In genomic region chr10:47143473-47143872, GRCh38 we compare ENCODE assay signal across 21 cellular contexts.
DNase-seq lines count a peak whose midpoint lies in the region; ATAC-seq and TF ChIP-seq lines count a peak whose summit lies in the region.
"Had no signal": no experiment of that assay in that cellular context is flagged by ENCODE, and none has a peak within 500 bp of the region (broad histone marks: within the 10 kb centered on the region; RNA-seq: fewer than 3 reads in every experiment).

No MANE protein-coding gene starts in this region.

- H3F3A ChIP-seq in neural progenitor cell (ENCODE audit: low read depth) = no peaks in the 10 kb centered on the region

- WGBS in esophagus muscularis mucosa = 100% methylated on average over 1 of the region's 1 CpG

- H3K27me3 ChIP-seq in esophagus muscularis mucosa (no peaks in the 10 kb centered on the region), neural progenitor cell (no peaks in the 10 kb centered on the region), breast epithelium (no peaks in the 10 kb centered on the region)
- no peaks in the 10 kb centered on the region for H3K27me3 ChIP-seq in CD4-positive, alpha-beta memory T cell (ENCODE audit: insufficient read depth, low read length)
- H3K27me3 ChIP-seq: BE2C; BLaER1 treated with 17β-estradiol and CSF1 and Interleukin-3, amounts not matched to agents 10 nM and 100 nM had no signal

- no peak overlapping the region for H3K4me3 Mint-ChIP-seq in activated naive CD8-positive, alpha-beta T cell treated with anti-CD3 and anti-CD28 coated beads for 36 hours
- H3K4me3 Mint-ChIP-seq in activated naive CD8-positive, alpha-beta T cell treated with anti-CD3 and anti-CD28 coated beads, Interleukin-2, amount 50 U/mL, for 24 hours = no peak overlapping the region
- no peak overlapping the region for H3K4me3 Mint-ChIP-seq in neural progenitor cell
- H3K4me3 Mint-ChIP-seq in CD4-positive, alpha-beta memory T cell = no peak overlapping the region
- H3K4me3 Mint-ChIP-seq: CD14-positive monocyte; CD4-positive, alpha-beta T cell; H9 had no signal

- H3K4me3 ChIP-seq in esophagus muscularis mucosa (no peak overlapping the region), neural progenitor cell (no peak overlapping the region), breast epithelium (no peak overlapping the region)
- H3K4me3 ChIP-seq in CD4-positive, alpha-beta memory T cell (ENCODE audit: low read length in 2 of 2) = no peak overlapping the region
- H3K4me3 ChIP-seq: A549; BLaER1 treated with 17β-estradiol and CSF1 and Interleukin-3, amounts not matched to agents 10 nM and 100 nM; GM23248 had no signal

- peak overlapping the region; percentile 13 for H3K27ac Mint-ChIP-seq in activated naive CD8-positive, alpha-beta T cell treated with anti-CD3 and anti-CD28 coated beads for 36 hours
- H3K27ac Mint-ChIP-seq in activated naive CD8-positive, alpha-beta T cell treated with anti-CD3 and anti-CD28 coated beads, Interleukin-2, amount 50 U/mL, for 24 hours = no peak overlapping the region
- H3K27ac Mint-ChIP-seq in neural progenitor cell = peak overlapping the region; percentile 26
- no peak overlapping the region for H3K27ac Mint-ChIP-seq in CD4-positive, alpha-beta memory T cell
- H3K27ac Mint-ChIP-seq: CD4-positive, alpha-beta T cell; H9 had no signal

- H2AFZ ChIP-seq in neural progenitor cell (replicated peaks) = no peak overlapping the region
- H2AFZ ChIP-seq: GM23248 had no signal

- H3K9ac ChIP-seq in neural progenitor cell = no peak overlapping the region
- H3K9ac ChIP-seq: BLaER1 treated with 17β-estradiol and CSF1 and Interleukin-3, amounts not matched to agents 10 nM and 100 nM; GM23248 had no signal

- H3K9me3 ChIP-seq in esophagus muscularis mucosa = no peaks in the 10 kb centered on the region
- H3K9me3 ChIP-seq in neural progenitor cell (ENCODE audit: low read depth) = no peaks in the 10 kb centered on the region
- H3K9me3 ChIP-seq in CD4-positive, alpha-beta memory T cell (ENCODE audit: control insufficient read depth in 1 of 2, low read length in 2 of 2) = no peaks in the 10 kb centered on the region
- no peaks in the 10 kb centered on the region for H3K9me3 ChIP-seq in breast epithelium
- H3K9me3 ChIP-seq: A549, BE2C had no signal

- CTCF ChIA-PET in CD4-positive, alpha-beta memory T cell (lab: Charles Lee; ENCODE audit: partially characterized antibody) = no interaction called here

- POLR2A ChIA-PET in CD4-positive, alpha-beta memory T cell (lab: Charles Lee; ENCODE audit: partially characterized antibody) = no interaction called here

- H3K36me3 ChIP-seq in esophagus muscularis mucosa (no peaks in the 10 kb centered on the region), neural progenitor cell (no peaks in the 10 kb centered on the region), breast epithelium (no peaks in the 10 kb centered on the region)
- H3K36me3 ChIP-seq in CD4-positive, alpha-beta memory T cell (ENCODE audit: insufficient read depth, low read length) = no peaks in the 10 kb centered on the region
- H3K36me3 ChIP-seq: BE2C; BLaER1 treated with 17β-estradiol and CSF1 and Interleukin-3, amounts not matched to agents 10 nM and 100 nM had no signal

- peaks cover 15% of the 10 kb centered on the region for H3K4me1 Mint-ChIP-seq in activated naive CD8-positive, alpha-beta T cell treated with anti-CD3 and anti-CD28 coated beads for 36 hours
- H3K4me1 Mint-ChIP-seq in activated naive CD8-positive, alpha-beta T cell treated with anti-CD3 and anti-CD28 coated beads, Interleukin-2, amount 50 U/mL, for 24 hours = peaks cover 14% of the 10 kb centered on the region
- peaks cover 5% of the 10 kb centered on the region for H3K4me1 Mint-ChIP-seq in neural progenitor cell
- H3K4me1 Mint-ChIP-seq in CD4-positive, alpha-beta memory T cell = no peaks in the 10 kb centered on the region
- H3K4me1 Mint-ChIP-seq: H9 had no signal

- H3K27ac ChIP-seq in esophagus muscularis mucosa (replicated peaks in 1 of 4) = no peak overlapping the region
- no peak overlapping the region for H3K27ac ChIP-seq in neural progenitor cell
- no peak overlapping the region for H3K27ac ChIP-seq in CD4-positive, alpha-beta memory T cell (ENCODE audit: low read depth, low read length)
- no peak overlapping the region for H3K27ac ChIP-seq in breast epithelium
- H3K27ac ChIP-seq: A549; BLaER1 treated with 17β-estradiol and CSF1 and Interleukin-3, amounts not matched to agents 10 nM and 100 nM; GM23248 had no signal

- no peaks in the 10 kb centered on the region for H3K27me3 Mint-ChIP-seq in activated naive CD8-positive, alpha-beta T cell treated with anti-CD3 and anti-CD28 coated beads for 36 hours
- no peaks in the 10 kb centered on the region for H3K27me3 Mint-ChIP-seq in activated naive CD8-positive, alpha-beta T cell treated with anti-CD3 and anti-CD28 coated beads, Interleukin-2, amount 50 U/mL, for 24 hours
- peaks cover 9% of the 10 kb centered on the region for H3K27me3 Mint-ChIP-seq in neural progenitor cell (ENCODE audit: insufficient read depth, low read depth)
- H3K27me3 Mint-ChIP-seq in CD4-positive, alpha-beta memory T cell = no peaks in the 10 kb centered on the region
- H3K27me3 Mint-ChIP-seq: CD4-positive, alpha-beta T cell had no signal

- H3K36me3 Mint-ChIP-seq in activated naive CD8-positive, alpha-beta T cell treated with anti-CD3 and anti-CD28 coated beads for 36 hours = peaks cover 2% of the 10 kb centered on the region
- H3K36me3 Mint-ChIP-seq in activated naive CD8-positive, alpha-beta T cell treated with anti-CD3 and anti-CD28 coated beads, Interleukin-2, amount 50 U/mL, for 24 hours (ENCODE audit: low read depth) = no peaks in the 10 kb centered on the region
- no peaks in the 10 kb centered on the region for H3K36me3 Mint-ChIP-seq in neural progenitor cell
- no peaks in the 10 kb centered on the region for H3K36me3 Mint-ChIP-seq in CD4-positive, alpha-beta memory T cell
- H3K36me3 Mint-ChIP-seq: CD14-positive monocyte had no signal

- H3K4me1 ChIP-seq in esophagus muscularis mucosa (no peaks in the 10 kb centered on the region), neural progenitor cell (no peaks in the 10 kb centered on the region), breast epithelium (no peaks in the 10 kb centered on the region)
- H3K4me1 ChIP-seq in CD4-positive, alpha-beta memory T cell (ENCODE audit: insufficient read depth, low read length) = no peaks in the 10 kb centered on the region
- H3K4me1 ChIP-seq: A549, BE2C had no signal

- no peak for TF ChIP-seq EP300 in esophagus muscularis mucosa (IDR thresholded peaks at IDR 0.05)

- no peaks in the 10 kb centered on the region for H4K20me1 ChIP-seq in neural progenitor cell (ENCODE audit: low read depth)
- H4K20me1 ChIP-seq: BLaER1 treated with 17β-estradiol and CSF1 and Interleukin-3, amounts not matched to agents 10 nM and 100 nM had no signal

- no peak for DNase-seq in activated naive CD8-positive, alpha-beta T cell treated with anti-CD3 and anti-CD28 coated beads for 36 hours
- DNase-seq in activated naive CD8-positive, alpha-beta T cell treated with anti-CD3 and anti-CD28 coated beads, Interleukin-2, amount 50 U/mL, for 24 hours = no peak
- DNase-seq in esophagus muscularis mucosa (ENCODE audit: extremely low spot score) (peak; percentile 84), neural progenitor cell (ENCODE audit: low spot score) (no peak), mucosa of gallbladder (ENCODE audit: low spot score) (no peak), breast epithelium (ENCODE audit: low spot score in 2 of 2) (no peak)
- no peak for DNase-seq in CD4-positive, alpha-beta memory T cell
- DNase-seq: 8988T; ACHN; AML-193; BE2C; Calu3; CD4-positive, alpha-beta T cell; COR-L47; DND-41; GM23248; H9 had no signal

- intact Hi-C loops in esophagus muscularis mucosa (cut with DNase I) (no loop called here), breast epithelium (cut with DNase I; ENCODE audit: low total_unique reads) (no loop called here)
- intact Hi-C loops in CD4-positive, alpha-beta memory T cell (cut with micrococcal nuclease) = no loop called here

- no peak for TF ChIP-seq CTCF in esophagus muscularis mucosa (IDR thresholded peaks at IDR 0.05)
- TF ChIP-seq CTCF in neural progenitor cell (IDR thresholded peaks at IDR 0.05) = no peak
- no peak for TF ChIP-seq CTCF in breast epithelium (IDR thresholded peaks at IDR 0.05)

- ATAC-seq in activated naive CD8-positive, alpha-beta T cell treated with anti-CD3 and anti-CD28 coated beads, Interleukin-2, amount 50 U/mL, for 24 hours = no peak
- ATAC-seq: A549, HCT116 had no signal

- H3K4me2 ChIP-seq in neural progenitor cell = no peak overlapping the region
- H3K4me2 ChIP-seq: A549; BLaER1 treated with 17β-estradiol and CSF1 and Interleukin-3, amounts not matched to agents 10 nM and 100 nM had no signal

- no peaks in the 10 kb centered on the region for H3K9me3 Mint-ChIP-seq in activated naive CD8-positive, alpha-beta T cell treated with anti-CD3 and anti-CD28 coated beads for 36 hours
- no peaks in the 10 kb centered on the region for H3K9me3 Mint-ChIP-seq in activated naive CD8-positive, alpha-beta T cell treated with anti-CD3 and anti-CD28 coated beads, Interleukin-2, amount 50 U/mL, for 24 hours
- no peaks in the 10 kb centered on the region for H3K9me3 Mint-ChIP-seq in neural progenitor cell
- no peaks in the 10 kb centered on the region for H3K9me3 Mint-ChIP-seq in CD4-positive, alpha-beta memory T cell
- H3K9me3 Mint-ChIP-seq: CD4-positive, alpha-beta T cell had no signal

- no peak for TF ChIP-seq POLR2A in esophagus muscularis mucosa (IDR thresholded peaks at IDR 0.05; ENCODE audit: low read depth)
- TF ChIP-seq POLR2A in breast epithelium (IDR thresholded peaks at IDR 0.05) = no peak

- H3K79me2 ChIP-seq in neural progenitor cell (ENCODE audit: low read depth) = no peaks in the 10 kb centered on the region

Comparison
In these comparisons a context has a peak if more than half of its experiments do, and no peak if none do; other contexts are left out.
1. H3K27ac Mint-ChIP-seq: peak in activated naive CD8-positive, alpha-beta T cell treated with anti-CD3 and anti-CD28 coated beads for 36 hours (single experiment) and neural progenitor cell (single experiment); none in activated naive CD8-positive, alpha-beta T cell treated with anti-CD3 and anti-CD28 coated beads, Interleukin-2, amount 50 U/mL, for 24 hours (single experiment) and CD4-positive, alpha-beta memory T cell (0 of 7).